Comparison of ENCODE assay signal across 8 cellular contexts in genomic region chr3:4492240-4493007, GRCh38. TPM values are rescaled to one million over a fixed set of nuclear protein-coding genes. Genes with fewer than 3 reads are reported as not detected.
DNase-seq lines count a peak whose midpoint lies in the region; ATAC-seq and TF ChIP-seq lines count a peak whose summit lies in the region.

No MANE protein-coding gene starts in this region.

- H3K4me3 ChIP-seq in gastroesophageal sphincter = peak overlapping the region; percentile 63 to 90
- H3K4me3 ChIP-seq in neuron (ENCODE audit: low read length) = peak overlapping the region; percentile 82
- H3K4me3 ChIP-seq in uterus = peak overlapping the region; percentile 71 to 94

- CTCF ChIA-PET in RWPE1 (lab: Yijun Ruan, JAX) = interaction anchor here (2.4 kb wide), 1 partner anchor 142 kb away, joined by 5 read pairs; no protein-coding TSS in a partner anchor

- TF ChIP-seq EP300 in gastroesophageal sphincter (IDR thresholded peaks at IDR 0.05) = no peak

- WGBS in gastroesophageal sphincter (ENCODE audit: low coverage in 1 of 2), 2 donors = 0% methylated on average over 9 of the region's 41 CpGs

- POLR2A ChIA-PET in RWPE1 (lab: Yijun Ruan, JAX; ENCODE audit: low non-redundant PET) = interaction anchor here (0.5 to 1.1 kb wide), 4 partner anchors 10 to 135 kb away, joined by 3 to 7 read pairs (median 3); no protein-coding TSS in a partner anchor

- intact Hi-C loops in uterus (cut with DNase I; ENCODE audit: low total_unique reads) = no loop called here

- H3K27ac ChIP-seq in RWPE1 = peak overlapping the region; percentile 89
- H3K27ac ChIP-seq in gastroesophageal sphincter = peak overlapping the region; percentile 83 to 97 (median 94)
- peak overlapping the region; percentile 88 to 90 for H3K27ac ChIP-seq in uterus

- TF ChIP-seq POLR2A in gastroesophageal sphincter (IDR thresholded peaks at IDR 0.05) (peak in 1 of 2 donors; percentile 20), uterus (IDR thresholded peaks at IDR 0.05) (peak in 1 of 2 donors; percentile 37)

- TF ChIP-seq CTCF in RWPE1 (conservative IDR thresholded peaks at IDR 0.05; ENCODE audit: low read depth) (no peak), gastroesophageal sphincter (IDR thresholded peaks at IDR 0.05) (no peak), uterus (IDR thresholded peaks at IDR 0.05) (no peak)

- peaks cover 0 to 48% (median 17%) of the 10 kb centered on the region in 3 donors for H3K4me1 ChIP-seq in gastroesophageal sphincter
- peaks cover 15% of the 10 kb centered on the region for H3K4me1 ChIP-seq in neuron (ENCODE audit: insufficient read depth, low read length)
- no peaks in the 10 kb centered on the region for H3K4me1 ChIP-seq in uterus

- H2AFZ ChIP-seq in neuron (ENCODE audit: low read depth, low read length) = peak overlapping the region; percentile 99

- H3K9me3 ChIP-seq in gastroesophageal sphincter (no peaks in the 10 kb centered on the region), neuron (ENCODE audit: low read length) (no peaks in the 10 kb centered on the region), uterus (no peaks in the 10 kb centered on the region)

- H3K27me3 ChIP-seq in gastroesophageal sphincter (no peaks in the 10 kb centered on the region), neuron (ENCODE audit: insufficient read depth, low read length) (peaks cover 23% of the 10 kb centered on the region), uterus (no peaks in the 10 kb centered on the region)

- DNase-seq in Daoy (ENCODE audit: low read depth) (peak; percentile 60), RWPE1 (ENCODE audit: low spot score) (peak; percentile 46), uterus (peak; percentile 49 to 55)
- DNase-seq in activated naive CD4-positive, alpha-beta T cell treated with Interleukin-2 at 50 U/mL for 16 hours = peak; percentile 57

- H3K36me3 ChIP-seq in gastroesophageal sphincter (no peaks in the 10 kb centered on the region), neuron (ENCODE audit: insufficient read depth, low read length) (no peaks in the 10 kb centered on the region), uterus (no peaks in the 10 kb centered on the region)

- ATAC-seq in HG03175 (IDR thresholded peaks at IDR 0.05; ENCODE audit: unreplicated experiment) (peak; percentile 22), gastroesophageal sphincter (peak; percentile 53), HG03469 (IDR thresholded peaks at IDR 0.05; ENCODE audit: unreplicated experiment) (no peak)

RNA-seq across cellular contexts. Expression of gene ITPR1, which starts 0.7 kb away (rescaled TPM):
- 9.8 and 26.0 TPM in 2 replicates for total RNA-seq in Daoy (2014; rRNA removed; shearing (Covaris generic))
- 100 to 1,000 TPM; 184 to 305 (median 218) TPM for total RNA-seq in gastroesophageal sphincter
- 100 to 1,000 TPM in 3 of 4 donors, 10 to 100 TPM in 1; 98.2 to 224 (median 141) TPM for total RNA-seq in uterus

RNA-seq across cellular contexts. Expression of gene SUMF1, which starts 25.4 kb away (rescaled TPM):
- total RNA-seq in Daoy (2014; rRNA removed; shearing (Covaris generic)) = 11.0 and 17.8 TPM in 2 replicates
- total RNA-seq in gastroesophageal sphincter = 10 to 100 TPM; 39.6 to 51.3 (median 47.0) TPM
- 10 to 100 TPM; 17.9 to 71.3 (median 30.3) TPM for total RNA-seq in uterus
